Comparison of ENCODE assay signal across 1 cellular context in the genomic region with DNA sequence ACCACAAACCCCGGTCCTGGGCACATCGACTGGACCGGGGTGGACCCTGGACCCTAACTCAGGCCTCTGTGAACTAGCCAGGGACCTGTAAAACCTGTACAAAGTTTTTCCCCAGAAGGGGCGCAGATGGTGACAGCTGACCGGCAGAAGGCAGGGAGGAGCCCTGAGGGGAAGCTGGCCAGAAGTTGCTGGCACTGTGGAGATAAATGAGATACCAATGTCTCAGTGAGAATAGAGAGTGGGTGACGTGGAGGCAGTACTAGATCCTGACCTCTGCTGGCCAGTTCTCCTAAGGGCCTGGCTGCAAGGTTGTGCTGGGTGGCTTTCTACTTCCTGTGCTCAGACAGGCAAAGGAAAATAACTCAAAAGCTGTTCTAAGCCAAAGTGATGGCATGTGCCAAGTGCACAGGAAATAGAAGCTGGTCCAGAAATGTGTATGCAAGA.
TF ChIP-seq lines count a peak whose summit lies in the region.

No MANE protein-coding gene starts in this region.

TF ChIP-seq in HEK293, 187 proteins besides CTCF, POLR2A, EP300 and RAD21 (continued from another document):
- TF ChIP-seq, protein P1, sequence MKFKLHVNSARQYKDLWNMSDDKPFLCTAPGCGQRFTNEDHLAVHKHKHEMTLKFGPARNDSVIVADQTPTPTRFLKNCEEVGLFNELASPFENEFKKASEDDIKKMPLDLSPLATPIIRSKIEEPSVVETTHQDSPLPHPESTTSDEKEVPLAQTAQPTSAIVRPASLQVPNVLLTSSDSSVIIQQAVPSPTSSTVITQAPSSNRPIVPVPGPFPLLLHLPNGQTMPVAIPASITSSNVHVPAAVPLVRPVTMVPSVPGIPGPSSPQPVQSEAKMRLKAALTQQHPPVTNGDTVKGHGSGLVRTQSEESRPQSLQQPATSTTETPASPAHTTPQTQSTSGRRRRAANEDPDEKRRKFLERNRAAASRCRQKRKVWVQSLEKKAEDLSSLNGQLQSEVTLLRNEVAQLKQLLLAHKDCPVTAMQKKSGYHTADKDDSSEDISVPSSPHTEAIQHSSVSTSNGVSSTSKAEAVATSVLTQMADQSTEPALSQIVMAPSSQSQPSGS (tag by site-specific recombination; IDR thresholded peaks at IDR 0.05; ENCODE audit: low read depth): no peak
- TF ChIP-seq, protein P2, sequence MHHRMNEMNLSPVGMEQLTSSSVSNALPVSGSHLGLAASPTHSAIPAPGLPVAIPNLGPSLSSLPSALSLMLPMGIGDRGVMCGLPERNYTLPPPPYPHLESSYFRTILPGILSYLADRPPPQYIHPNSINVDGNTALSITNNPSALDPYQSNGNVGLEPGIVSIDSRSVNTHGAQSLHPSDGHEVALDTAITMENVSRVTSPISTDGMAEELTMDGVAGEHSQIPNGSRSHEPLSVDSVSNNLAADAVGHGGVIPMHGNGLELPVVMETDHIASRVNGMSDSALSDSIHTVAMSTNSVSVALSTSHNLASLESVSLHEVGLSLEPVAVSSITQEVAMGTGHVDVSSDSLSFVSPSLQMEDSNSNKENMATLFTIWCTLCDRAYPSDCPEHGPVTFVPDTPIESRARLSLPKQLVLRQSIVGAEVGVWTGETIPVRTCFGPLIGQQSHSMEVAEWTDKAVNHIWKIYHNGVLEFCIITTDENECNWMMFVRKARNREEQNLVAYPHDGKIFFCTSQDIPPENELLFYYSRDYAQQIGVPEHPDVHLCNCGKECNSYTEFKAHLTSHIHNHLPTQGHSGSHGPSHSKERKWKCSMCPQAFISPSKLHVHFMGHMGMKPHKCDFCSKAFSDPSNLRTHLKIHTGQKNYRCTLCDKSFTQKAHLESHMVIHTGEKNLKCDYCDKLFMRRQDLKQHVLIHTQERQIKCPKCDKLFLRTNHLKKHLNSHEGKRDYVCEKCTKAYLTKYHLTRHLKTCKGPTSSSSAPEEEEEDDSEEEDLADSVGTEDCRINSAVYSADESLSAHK (tag by site-specific recombination; IDR thresholded peaks at IDR 0.05): no peak
- TF ChIP-seq ZNF248 (tag by site-specific recombination; IDR thresholded peaks at IDR 0.05) (no peak), ZBTB7A (tag by site-specific recombination; IDR thresholded peaks at IDR 0.05; ENCODE audit: low read depth) (no peak), YY1 (tag by site-specific recombination; IDR thresholded peaks at IDR 0.05) (no peak), HOXC10 (CRISPR knock-in tag; IDR thresholded peaks at IDR 0.05) (no peak), ZFP37 (tag by site-specific recombination; IDR thresholded peaks at IDR 0.05) (no peak), ZNF555 (tag by site-specific recombination; conservative IDR thresholded peaks at IDR 0.05) (no peak)
- TF ChIP-seq, protein P3, sequence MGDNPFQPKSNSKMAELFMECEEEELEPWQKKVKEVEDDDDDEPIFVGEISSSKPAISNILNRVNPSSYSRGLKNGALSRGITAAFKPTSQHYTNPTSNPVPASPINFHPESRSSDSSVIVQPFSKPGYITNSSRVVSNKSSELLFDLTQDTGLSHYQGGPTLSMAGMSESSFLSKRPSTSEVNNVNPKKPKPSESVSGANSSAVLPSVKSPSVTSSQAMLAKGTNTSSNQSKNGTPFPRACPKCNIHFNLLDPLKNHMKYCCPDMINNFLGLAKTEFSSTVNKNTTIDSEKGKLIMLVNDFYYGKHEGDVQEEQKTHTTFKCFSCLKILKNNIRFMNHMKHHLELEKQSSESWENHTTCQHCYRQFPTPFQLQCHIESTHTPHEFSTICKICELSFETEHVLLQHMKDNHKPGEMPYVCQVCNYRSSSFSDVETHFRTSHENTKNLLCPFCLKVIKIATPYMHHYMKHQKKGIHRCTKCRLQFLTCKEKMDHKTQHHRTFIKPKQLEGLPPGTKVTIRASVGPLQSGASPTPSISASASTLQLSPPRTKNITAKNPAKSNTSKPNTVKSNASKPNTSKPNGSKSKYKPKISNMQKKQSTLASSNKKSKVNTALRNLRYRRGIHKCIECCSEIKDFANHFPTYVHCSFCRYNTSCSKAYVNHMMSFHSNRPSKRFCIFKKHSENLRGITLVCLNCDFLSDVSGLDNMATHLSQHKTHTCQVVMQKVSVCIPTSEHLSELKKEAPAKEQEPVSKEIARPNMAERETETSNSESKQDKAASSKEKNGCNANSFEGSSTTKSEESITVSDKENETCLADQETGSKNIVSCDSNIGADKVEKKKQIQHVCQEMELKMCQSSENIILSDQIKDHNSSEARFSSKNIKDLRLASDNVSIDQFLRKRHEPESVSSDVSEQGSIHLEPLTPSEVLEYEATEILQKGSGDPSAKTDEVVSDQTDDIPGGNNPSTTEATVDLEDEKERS (tag by site-specific recombination; IDR thresholded peaks at IDR 0.05): no peak
- TF ChIP-seq, protein P4, sequence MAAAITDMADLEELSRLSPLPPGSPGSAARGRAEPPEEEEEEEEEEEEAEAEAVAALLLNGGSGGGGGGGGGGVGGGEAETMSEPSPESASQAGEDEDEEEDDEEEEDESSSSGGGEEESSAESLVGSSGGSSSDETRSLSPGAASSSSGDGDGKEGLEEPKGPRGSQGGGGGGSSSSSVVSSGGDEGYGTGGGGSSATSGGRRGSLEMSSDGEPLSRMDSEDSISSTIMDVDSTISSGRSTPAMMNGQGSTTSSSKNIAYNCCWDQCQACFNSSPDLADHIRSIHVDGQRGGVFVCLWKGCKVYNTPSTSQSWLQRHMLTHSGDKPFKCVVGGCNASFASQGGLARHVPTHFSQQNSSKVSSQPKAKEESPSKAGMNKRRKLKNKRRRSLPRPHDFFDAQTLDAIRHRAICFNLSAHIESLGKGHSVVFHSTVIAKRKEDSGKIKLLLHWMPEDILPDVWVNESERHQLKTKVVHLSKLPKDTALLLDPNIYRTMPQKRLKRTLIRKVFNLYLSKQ (tag by site-specific recombination; IDR thresholded peaks at IDR 0.05; ENCODE audit: borderline replicate concordance): no peak
